In genomic region chr6:142820336-142821016, GRCh38 we compare ENCODE assay signal across 8 cellular contexts.
DNase-seq lines count a peak whose midpoint lies in the region; ATAC-seq and TF ChIP-seq lines count a peak whose summit lies in the region.

No MANE protein-coding gene starts in this region.

- WGBS in stomach, 5 donors, result 52 to 68% (median 62%) methylated on average over 4 of the region's 4 CpGs

- H3K36me3 ChIP-seq in stomach, result no peaks in the 10 kb centered on the region

- H3K27me3 Mint-ChIP-seq in WTC11 (ENCODE audit: low read depth), result no peaks in the 10 kb centered on the region

- CTCF ChIA-PET in WTC11 (lab: Charles Lee), result interaction anchor here (1.0 to 1.9 kb wide), 2 partner anchors 8 to 346 kb away, joined by 3 to 7 read pairs; no protein-coding TSS in a partner anchor

- no peak overlapping the region for H3K4me3 Mint-ChIP-seq in WTC11

- H3K9me3 Mint-ChIP-seq in WTC11, result no peaks in the 10 kb centered on the region

- ATAC-seq in WTC11, result no peak

- no peaks in the 10 kb centered on the region for H3K36me3 Mint-ChIP-seq in WTC11

- no peak for TF ChIP-seq POLR2A in stomach (IDR thresholded peaks at IDR 0.05)

- H3K27ac ChIP-seq in stomach, result peak overlapping the region in 3 of 5 donors; percentile 41 to 75 (median 64)

- H3K9me3 ChIP-seq in stomach, result no peaks in the 10 kb centered on the region

- peaks cover 6 to 47% (median 22%) of the 10 kb centered on the region in 4 donors for H3K4me1 ChIP-seq in stomach

- TF ChIP-seq EP300 in stomach (IDR thresholded peaks at IDR 0.05), result no peak

- intact Hi-C loops in stomach (cut with DNase I; ENCODE audit: low total_unique reads), result no loop called here

- no peaks in the 10 kb centered on the region for H3K27me3 ChIP-seq in stomach

- H3K4me3 ChIP-seq in stomach, result peak overlapping the region; percentile 27 to 38 (median 32)

- H3K4me1 Mint-ChIP-seq in WTC11, result peaks cover 32% of the 10 kb centered on the region

- TF ChIP-seq CTCF in WTC11 (IDR thresholded peaks at IDR 0.05), result no peak
- no peak for TF ChIP-seq CTCF in stomach (IDR thresholded peaks at IDR 0.05)

- POLR2A ChIA-PET in WTC11 (lab: Charles Lee), result no interaction called here

- peak; percentile 15 for DNase-seq in DMS79 (lab: John Stamatoyannopoulos, UW)
- no peak for DNase-seq in DMS79 treated with DMSO at 0.1 percent for 48 hours (lab: John Stamatoyannopoulos, UW)
- DNase-seq in WTC11 (ENCODE audit: low spot score), result no peak
- DNase-seq in germinal center (ENCODE audit: low spot score), result peak; percentile 17
- no peak for DNase-seq in stomach
- DNase-seq in NCI-H510A treated with DMSO at 0.1 percent for 48 hours (lab: John Stamatoyannopoulos, UW), result no peak
- DNase-seq in NCI-H226, result no peak
- DNase-seq in SKM-1 (lab: John Stamatoyannopoulos, UW; ENCODE audit: unreplicated experiment), result no peak

- H3K27ac Mint-ChIP-seq in WTC11, result peak overlapping the region; percentile 6; the same call in 1 of the 2 replicates

TF ChIP-seq in WTC11, 78 proteins besides CTCF, POLR2A, EP300 and RAD21:
- no peak for TF ChIP-seq ZMAT4 (CRISPR knock-in tag; IDR thresholded peaks at IDR 0.05)
- no peak for TF ChIP-seq JAZF1 (CRISPR knock-in tag; IDR thresholded peaks at IDR 0.05)
- TF ChIP-seq MLX (CRISPR knock-in tag; IDR thresholded peaks at IDR 0.05), result no peak
- TF ChIP-seq NR3C1 (CRISPR knock-in tag; conservative IDR thresholded peaks at IDR 0.05; ENCODE audit: low read depth), result no peak
- TF ChIP-seq ZNF138 (CRISPR knock-in tag; conservative IDR thresholded peaks at IDR 0.05), result no peak
- TF ChIP-seq TP53 (CRISPR knock-in tag; IDR thresholded peaks at IDR 0.05), result no peak
- TF ChIP-seq ZNF396 (CRISPR knock-in tag; IDR thresholded peaks at IDR 0.05; ENCODE audit: borderline replicate concordance), result no peak
- TF ChIP-seq MYBL2 (CRISPR knock-in tag; IDR thresholded peaks at IDR 0.05), result no peak
- TF ChIP-seq ELF4 (CRISPR knock-in tag; IDR thresholded peaks at IDR 0.05; ENCODE audit: low read depth), result no peak
- TF ChIP-seq GABPB1 (CRISPR knock-in tag; IDR thresholded peaks at IDR 0.05), result no peak
- no peak for TF ChIP-seq SOX15 (CRISPR knock-in tag; IDR thresholded peaks at IDR 0.05)
- TF ChIP-seq, protein P1, sequence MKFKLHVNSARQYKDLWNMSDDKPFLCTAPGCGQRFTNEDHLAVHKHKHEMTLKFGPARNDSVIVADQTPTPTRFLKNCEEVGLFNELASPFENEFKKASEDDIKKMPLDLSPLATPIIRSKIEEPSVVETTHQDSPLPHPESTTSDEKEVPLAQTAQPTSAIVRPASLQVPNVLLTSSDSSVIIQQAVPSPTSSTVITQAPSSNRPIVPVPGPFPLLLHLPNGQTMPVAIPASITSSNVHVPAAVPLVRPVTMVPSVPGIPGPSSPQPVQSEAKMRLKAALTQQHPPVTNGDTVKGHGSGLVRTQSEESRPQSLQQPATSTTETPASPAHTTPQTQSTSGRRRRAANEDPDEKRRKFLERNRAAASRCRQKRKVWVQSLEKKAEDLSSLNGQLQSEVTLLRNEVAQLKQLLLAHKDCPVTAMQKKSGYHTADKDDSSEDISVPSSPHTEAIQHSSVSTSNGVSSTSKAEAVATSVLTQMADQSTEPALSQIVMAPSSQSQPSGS (CRISPR knock-in tag; IDR thresholded peaks at IDR 0.05; ENCODE audit: borderline replicate concordance, low read depth), result no peak
- TF ChIP-seq TEAD4 (CRISPR knock-in tag; IDR thresholded peaks at IDR 0.05), result no peak
- no peak for TF ChIP-seq GRHL2 (CRISPR knock-in tag; IDR thresholded peaks at IDR 0.05; ENCODE audit: insufficient replicate concordance, severe bottlenecking)
- TF ChIP-seq, protein P2, sequence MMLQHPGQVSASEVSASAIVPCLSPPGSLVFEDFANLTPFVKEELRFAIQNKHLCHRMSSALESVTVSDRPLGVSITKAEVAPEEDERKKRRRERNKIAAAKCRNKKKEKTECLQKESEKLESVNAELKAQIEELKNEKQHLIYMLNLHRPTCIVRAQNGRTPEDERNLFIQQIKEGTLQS (CRISPR knock-in tag; conservative IDR thresholded peaks at IDR 0.05), result no peak
- TF ChIP-seq, protein P3, sequence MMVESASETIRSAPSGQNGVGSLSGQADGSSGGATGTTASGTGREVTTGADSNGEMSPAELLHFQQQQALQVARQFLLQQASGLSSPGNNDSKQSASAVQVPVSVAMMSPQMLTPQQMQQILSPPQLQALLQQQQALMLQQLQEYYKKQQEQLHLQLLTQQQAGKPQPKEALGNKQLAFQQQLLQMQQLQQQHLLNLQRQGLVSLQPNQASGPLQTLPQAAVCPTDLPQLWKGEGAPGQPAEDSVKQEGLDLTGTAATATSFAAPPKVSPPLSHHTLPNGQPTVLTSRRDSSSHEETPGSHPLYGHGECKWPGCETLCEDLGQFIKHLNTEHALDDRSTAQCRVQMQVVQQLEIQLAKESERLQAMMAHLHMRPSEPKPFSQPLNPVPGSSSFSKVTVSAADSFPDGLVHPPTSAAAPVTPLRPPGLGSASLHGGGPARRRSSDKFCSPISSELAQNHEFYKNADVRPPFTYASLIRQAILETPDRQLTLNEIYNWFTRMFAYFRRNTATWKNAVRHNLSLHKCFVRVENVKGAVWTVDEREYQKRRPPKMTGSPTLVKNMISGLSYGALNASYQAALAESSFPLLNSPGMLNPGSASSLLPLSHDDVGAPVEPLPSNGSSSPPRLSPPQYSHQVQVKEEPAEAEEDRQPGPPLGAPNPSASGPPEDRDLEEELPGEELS (CRISPR knock-in tag; IDR thresholded peaks at IDR 0.05), result no peak

Comparison
In these comparisons a context has a peak if more than half of its experiments do, and no peak if none do; other contexts are left out.
1. DNase-seq: peak in DMS79 (single experiment) and germinal center (single experiment); none in DMS79 treated with DMSO at 0.1 percent for 48 hours (single experiment), WTC11 (single experiment), stomach (single experiment), NCI-H510A treated with DMSO at 0.1 percent for 48 hours (single experiment), NCI-H226 (single experiment) and SKM-1 (single experiment).